Comparison of ENCODE assay signal across 25 cellular contexts in genomic region chr2:23235292-23235691, GRCh38.
A peak's percentile ranks its signal among the peaks of the same experiment; 100 is the strongest.
DNase-seq lines count a peak whose midpoint lies in the region; ATAC-seq and TF ChIP-seq lines count a peak whose summit lies in the region.
"Had no signal": no experiment of that assay in that cellular context is flagged by ENCODE, and none has a peak within 500 bp of the region (broad histone marks: within the 10 kb centered on the region; RNA-seq: fewer than 3 reads in every experiment).

No MANE protein-coding gene starts in this region.

- H3K27me3 ChIP-seq in right cardiac atrium (ENCODE audit: control insufficient read depth, insufficient read depth), result no peaks in the 10 kb centered on the region
- H3K27me3 ChIP-seq: brain microvascular endothelial cell, colonic mucosa, gastroesophageal sphincter, suprapubic skin had no signal

- intact Hi-C loops in right cardiac atrium (cut with DNase I), result no loop called here

- 80% methylated on average over 2 of the region's 2 CpGs for whole genome bisulfite sequencing in right cardiac atrium

- ATAC-seq in right cardiac atrium, result no peak
- no peak for ATAC-seq in naive thymus-derived CD8-positive, alpha-beta T cell
- ATAC-seq: activated CD4-positive, alpha-beta T cell treated with anti-CD3 and anti-CD28 coated beads for 36 hours; activated naive CD8-positive, alpha-beta T cell treated with anti-CD3 and anti-CD28 coated beads, Interleukin-2, amount 50 U/mL, for 24 hours; gastroesophageal sphincter; left lobe of liver had no signal

- H3K36me3 Mint-ChIP-seq in HFFc6 (ENCODE audit: low read depth), result no peaks in the 10 kb centered on the region
- H3K36me3 Mint-ChIP-seq in immature natural killer cell, result no peaks in the 10 kb centered on the region
- H3K36me3 Mint-ChIP-seq in naive thymus-derived CD8-positive, alpha-beta T cell, result no peaks in the 10 kb centered on the region

- H3K4me1 Mint-ChIP-seq in HFFc6 (ENCODE audit: low read depth) (peaks cover 6% of the 10 kb centered on the region; the same call in 1 of the 2 replicates), immature natural killer cell (no peaks in the 10 kb centered on the region)
- H3K4me1 Mint-ChIP-seq in naive thymus-derived CD8-positive, alpha-beta T cell, result no peaks in the 10 kb centered on the region
- H3K4me1 Mint-ChIP-seq: activated CD4-positive, alpha-beta T cell treated with anti-CD3 and anti-CD28 coated beads for 36 hours; activated naive CD8-positive, alpha-beta T cell treated with anti-CD3 and anti-CD28 coated beads, Interleukin-2, amount 50 U/mL, for 24 hours had no signal

- H3K4me3 ChIP-seq in right cardiac atrium (ENCODE audit: low read length), result no peak overlapping the region
- H3K4me3 ChIP-seq: colonic mucosa, gastroesophageal sphincter, suprapubic skin had no signal

- H3K27me3 Mint-ChIP-seq in HFFc6 (ENCODE audit: insufficient read depth), result peaks cover 14% of the 10 kb centered on the region; the same call in 1 of the 2 replicates
- H3K27me3 Mint-ChIP-seq in immature natural killer cell (ENCODE audit: low read depth in 3 of 3), result peaks cover 0 to 11% (median 7%) of the 10 kb centered on the region in 3 donors
- peaks cover 0 to 37% (median 6%) of the 10 kb centered on the region in 5 donors for H3K27me3 Mint-ChIP-seq in naive thymus-derived CD8-positive, alpha-beta T cell

- H3K9me3 Mint-ChIP-seq in HFFc6, result peaks cover 4% of the 10 kb centered on the region; the same call in 1 of the 2 replicates
- H3K9me3 Mint-ChIP-seq in immature natural killer cell, result peaks cover 0 to 2% (median 0%) of the 10 kb centered on the region in 6 donors
- H3K9me3 Mint-ChIP-seq in naive thymus-derived CD8-positive, alpha-beta T cell, result peaks cover 0 to 5% (median 0%) of the 10 kb centered on the region in 9 donors
- H3K9me3 Mint-ChIP-seq: activated naive CD8-positive, alpha-beta T cell treated with anti-CD3 and anti-CD28 coated beads, Interleukin-2, amount 50 U/mL, for 24 hours had no signal

- H3K27ac Mint-ChIP-seq in HFFc6, result no peak overlapping the region
- H3K27ac Mint-ChIP-seq in immature natural killer cell, result no peak overlapping the region
- H3K27ac Mint-ChIP-seq in naive thymus-derived CD8-positive, alpha-beta T cell, result no peak overlapping the region
- H3K27ac Mint-ChIP-seq: activated CD4-positive, alpha-beta T cell treated with anti-CD3 and anti-CD28 coated beads for 36 hours; activated naive CD8-positive, alpha-beta T cell treated with anti-CD3 and anti-CD28 coated beads, Interleukin-2, amount 50 U/mL, for 24 hours had no signal

- H3K4me3 Mint-ChIP-seq in HFFc6, result no peak overlapping the region
- no peak overlapping the region for H3K4me3 Mint-ChIP-seq in immature natural killer cell
- no peak overlapping the region for H3K4me3 Mint-ChIP-seq in naive thymus-derived CD8-positive, alpha-beta T cell
- H3K4me3 Mint-ChIP-seq: activated CD4-positive, alpha-beta T cell treated with anti-CD3 and anti-CD28 coated beads for 36 hours; activated naive CD8-positive, alpha-beta T cell treated with anti-CD3 and anti-CD28 coated beads, Interleukin-2, amount 50 U/mL, for 24 hours; neural crest cell had no signal

- H3K4me1 ChIP-seq in right cardiac atrium (ENCODE audit: control insufficient read depth, insufficient read depth, low read length), result no peaks in the 10 kb centered on the region
- H3K4me1 ChIP-seq: colonic mucosa, gastroesophageal sphincter, suprapubic skin had no signal

- H3K9me3 ChIP-seq in right cardiac atrium (ENCODE audit: control insufficient read depth, low read length), result no peaks in the 10 kb centered on the region
- H3K9me3 ChIP-seq: colonic mucosa, gastroesophageal sphincter, suprapubic skin had no signal

- no peak for TF ChIP-seq CTCF in HFFc6 (IDR thresholded peaks at IDR 0.05)

- no peak overlapping the region for H3K27ac ChIP-seq in substantia nigra (ENCODE audit: low read depth, low read length, poor library complexity, severe bottlenecking)
- H3K27ac ChIP-seq in right cardiac atrium (ENCODE audit: low read length), result no peak overlapping the region
- H3K27ac ChIP-seq: brain microvascular endothelial cell, colonic mucosa, gastroesophageal sphincter, suprapubic skin had no signal

- DNase-seq in AG20443 (ENCODE audit: low spot score) (peak; percentile 84), HFFc6 (peak; percentile 48), RPMI7951 (ENCODE audit: low read depth) (peak; percentile 54), myocyte (ENCODE audit: low read depth) (peak; percentile 71), substantia nigra (lab: John Stamatoyannopoulos, UW) (no peak), right cardiac atrium (no peak), immature natural killer cell (no peak)
- DNase-seq in naive thymus-derived CD8-positive, alpha-beta T cell, result no peak
- DNase-seq: activated CD4-positive, alpha-beta T cell treated with anti-CD3 and anti-CD28 coated beads for 36 hours; activated CD8-positive, alpha-beta memory T cell treated with anti-CD3 and anti-CD28 coated beads, Interleukin-2, amount 50 U/mL, for 4 hours; activated naive CD8-positive, alpha-beta T cell treated with anti-CD3 and anti-CD28 coated beads, Interleukin-2, amount 50 U/mL, for 24 hours; brain microvascular endothelial cell; colonic mucosa; DMS79 treated with DMSO at 0.1 percent for 48 hours; GOT3; midbrain; NCI-H1105; NCI-H2081 treated with DMSO at 0.1 percent for 48 hours; Right ventricle myocardium superior; stimulated activated CD8-positive, alpha-beta memory T cell treated with anti-CD3 and anti-CD28 coated beads, Interleukin-4, amount 100 ng/mL, for 48 hours; SW 1271 had no signal

- POLR2A ChIA-PET in naive thymus-derived CD8-positive, alpha-beta T cell (lab: Charles Lee), result no interaction called here

Comparison
In these comparisons a context has a peak if more than half of its experiments do, and no peak if none do; other contexts are left out.
1. DNase-seq: peak in AG20443 (single experiment), HFFc6 (single experiment), RPMI7951 (single experiment) and myocyte (single experiment); none in substantia nigra (0 of 49), right cardiac atrium (0 of 3), immature natural killer cell (0 of 3) and naive thymus-derived CD8-positive, alpha-beta T cell (0 of 10).